8 cellular contexts compared by ENCODE assay signal in the genomic region with DNA sequence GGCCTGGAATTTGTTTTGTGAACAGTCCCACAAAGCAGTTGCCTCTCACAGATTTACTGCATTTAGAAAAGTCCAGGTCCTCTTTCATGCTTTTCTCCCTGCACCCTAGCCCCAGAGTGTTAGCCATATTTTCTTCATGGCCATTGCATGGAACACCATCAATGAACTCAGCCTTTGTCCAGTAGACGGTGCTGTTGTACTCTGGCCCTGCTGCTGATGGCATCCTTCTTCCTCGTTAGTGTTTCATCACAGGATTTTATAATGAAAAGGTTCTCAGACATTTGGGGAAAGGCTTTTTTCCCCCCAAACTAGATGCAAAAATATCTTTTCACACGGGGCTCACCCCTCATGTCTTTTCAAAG.
A peak's percentile ranks its signal among the peaks of the same experiment; 100 is the strongest.
DNase-seq lines count a peak whose midpoint lies in the region; ATAC-seq and TF ChIP-seq lines count a peak whose summit lies in the region.

No MANE protein-coding gene starts in this region.

- no peak for TF ChIP-seq POLR2A in adrenal gland (IDR thresholded peaks at IDR 0.05)

- H3K27ac Mint-ChIP-seq in CD4-positive, alpha-beta T cell, result no peak overlapping the region

- H3K27me3 Mint-ChIP-seq in CD4-positive, alpha-beta T cell, result peaks cover 10% of the 10 kb centered on the region

- no peak overlapping the region for H3K4me3 Mint-ChIP-seq in CD4-positive, alpha-beta T cell

- no peaks in the 10 kb centered on the region for H3K4me1 Mint-ChIP-seq in CD4-positive, alpha-beta T cell (ENCODE audit: low read depth)

- H3K27me3 ChIP-seq in CD4-positive, alpha-beta T cell (ENCODE audit: control insufficient read depth, insufficient read depth, low read length), result no peaks in the 10 kb centered on the region
- no peaks in the 10 kb centered on the region for H3K27me3 ChIP-seq in adrenal gland
- no peaks in the 10 kb centered on the region for H3K27me3 ChIP-seq in iPS DF 6.9 (ENCODE audit: control insufficient read depth, insufficient read depth, low read length)

- no peak for TF ChIP-seq EP300 in Ishikawa (IDR thresholded peaks at IDR 0.05; ENCODE audit: borderline replicate concordance)

- peak; percentile 90 for TF ChIP-seq RAD21 in Ishikawa (IDR thresholded peaks at IDR 0.05; ENCODE audit: low read depth)

- TF ChIP-seq CTCF in CD4-positive, alpha-beta T cell (IDR thresholded peaks at IDR 0.05), result peak; percentile 46
- TF ChIP-seq CTCF in adrenal gland (IDR thresholded peaks at IDR 0.05) (peak; percentile 48 to 75 (median 73)), coronary artery (IDR thresholded peaks at IDR 0.05) (no peak)

- H3K36me3 ChIP-seq in adrenal gland (replicated peaks in 1 of 2) (no peaks in the 10 kb centered on the region), iPS DF 6.9 (ENCODE audit: control insufficient read depth, insufficient read depth, low read length) (no peaks in the 10 kb centered on the region)

- intact Hi-C loops in CD4-positive, alpha-beta T cell (cut with DNase I, micrococcal nuclease), result loop anchor here (5.0 to 10.0 kb wide), 2 partner anchors 610 to 612 kb away; a partner anchor contains a TSS
- intact Hi-C loops in adrenal gland (cut with DNase I), result loop anchor here in 1 of 2 donors (10.0 kb wide), 1 partner anchor 610 kb away; a partner anchor contains a TSS

- CTCF ChIA-PET in CD4-positive, alpha-beta T cell (lab: Charles Lee), result no interaction called here

- H3K4me1 ChIP-seq in adrenal gland (replicated peaks in 1 of 2) (no peaks in the 10 kb centered on the region), iPS DF 6.9 (ENCODE audit: control insufficient read depth, insufficient read depth, low read length) (peaks cover 2% of the 10 kb centered on the region; the same call in 1 of the 2 replicates)

- H3K4me3 ChIP-seq in adrenal gland, result no peak overlapping the region
- no peak overlapping the region for H3K4me3 ChIP-seq in iPS DF 6.9 (ENCODE audit: low read length)
- H3K4me3 ChIP-seq in coronary artery, result no peak overlapping the region

- 19 to 35% (median 21%) methylated on average over 3 of the region's 3 CpGs for WGBS in adrenal gland, 4 donors
- no CpG with 5 or more reads among the region's 3 CpGs for WGBS in iPS DF 6.9 (ENCODE audit: insufficient coverage, insufficient read length)

- no peaks in the 10 kb centered on the region for H3K36me3 Mint-ChIP-seq in CD4-positive, alpha-beta T cell (ENCODE audit: low read depth)

- DNase-seq in CD4-positive, alpha-beta T cell, result peak in 5 of 10 experiments; percentile 3 to 7 (median 4)
- peak; percentile 91 for DNase-seq in NOMO-1 treated with dmso at 0.1 percent for 144 hours (lab: John Stamatoyannopoulos, UW; ENCODE audit: unreplicated experiment)
- DNase-seq in adrenal gland, result peak; percentile 34 to 77 (median 50)
- DNase-seq in iPS DF 6.9 (ENCODE audit: low read depth, low spot score), result peak; percentile 57
- DNase-seq in stimulated activated CD4-positive, alpha-beta T cell treated with anti-CD3 and anti-CD28 coated beads, Interleukin-2, amount 100 ng/mL, for 48 hours, result peak; percentile 30 to 35
- no peak for DNase-seq in coronary artery (ENCODE audit: low spot score)

- POLR2A ChIA-PET in CD4-positive, alpha-beta T cell (lab: Charles Lee), result no interaction called here

- H3K9me3 ChIP-seq in CD4-positive, alpha-beta T cell (ENCODE audit: control insufficient read depth, low read length), result no peaks in the 10 kb centered on the region
- H3K9me3 ChIP-seq in adrenal gland (replicated peaks in 1 of 3), result no peaks in the 10 kb centered on the region
- no peaks in the 10 kb centered on the region for H3K9me3 ChIP-seq in iPS DF 6.9 (ENCODE audit: control insufficient read depth, insufficient read depth, low read length)

- H3K9me3 Mint-ChIP-seq in CD4-positive, alpha-beta T cell, result no peaks in the 10 kb centered on the region

- ATAC-seq in CD4-positive, alpha-beta T cell (ENCODE audit: poor library complexity), result peak; percentile 43
- peak; percentile 74 for ATAC-seq in GM19023 (IDR thresholded peaks at IDR 0.05; ENCODE audit: unreplicated experiment)

- no peak overlapping the region for H3K27ac ChIP-seq in CD4-positive, alpha-beta T cell (ENCODE audit: low read depth, low read length)
- H3K27ac ChIP-seq in adrenal gland (no peak overlapping the region), iPS DF 6.9 (ENCODE audit: low read length) (no peak overlapping the region), coronary artery (no peak overlapping the region)

TF ChIP-seq in Ishikawa, 13 proteins besides CTCF, POLR2A, EP300 and RAD21:
- TF ChIP-seq, protein P1, sequence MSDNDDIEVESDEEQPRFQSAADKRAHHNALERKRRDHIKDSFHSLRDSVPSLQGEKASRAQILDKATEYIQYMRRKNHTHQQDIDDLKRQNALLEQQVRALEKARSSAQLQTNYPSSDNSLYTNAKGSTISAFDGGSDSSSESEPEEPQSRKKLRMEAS (IDR thresholded peaks at IDR 0.05), result no peak
- TF ChIP-seq, protein P2, sequence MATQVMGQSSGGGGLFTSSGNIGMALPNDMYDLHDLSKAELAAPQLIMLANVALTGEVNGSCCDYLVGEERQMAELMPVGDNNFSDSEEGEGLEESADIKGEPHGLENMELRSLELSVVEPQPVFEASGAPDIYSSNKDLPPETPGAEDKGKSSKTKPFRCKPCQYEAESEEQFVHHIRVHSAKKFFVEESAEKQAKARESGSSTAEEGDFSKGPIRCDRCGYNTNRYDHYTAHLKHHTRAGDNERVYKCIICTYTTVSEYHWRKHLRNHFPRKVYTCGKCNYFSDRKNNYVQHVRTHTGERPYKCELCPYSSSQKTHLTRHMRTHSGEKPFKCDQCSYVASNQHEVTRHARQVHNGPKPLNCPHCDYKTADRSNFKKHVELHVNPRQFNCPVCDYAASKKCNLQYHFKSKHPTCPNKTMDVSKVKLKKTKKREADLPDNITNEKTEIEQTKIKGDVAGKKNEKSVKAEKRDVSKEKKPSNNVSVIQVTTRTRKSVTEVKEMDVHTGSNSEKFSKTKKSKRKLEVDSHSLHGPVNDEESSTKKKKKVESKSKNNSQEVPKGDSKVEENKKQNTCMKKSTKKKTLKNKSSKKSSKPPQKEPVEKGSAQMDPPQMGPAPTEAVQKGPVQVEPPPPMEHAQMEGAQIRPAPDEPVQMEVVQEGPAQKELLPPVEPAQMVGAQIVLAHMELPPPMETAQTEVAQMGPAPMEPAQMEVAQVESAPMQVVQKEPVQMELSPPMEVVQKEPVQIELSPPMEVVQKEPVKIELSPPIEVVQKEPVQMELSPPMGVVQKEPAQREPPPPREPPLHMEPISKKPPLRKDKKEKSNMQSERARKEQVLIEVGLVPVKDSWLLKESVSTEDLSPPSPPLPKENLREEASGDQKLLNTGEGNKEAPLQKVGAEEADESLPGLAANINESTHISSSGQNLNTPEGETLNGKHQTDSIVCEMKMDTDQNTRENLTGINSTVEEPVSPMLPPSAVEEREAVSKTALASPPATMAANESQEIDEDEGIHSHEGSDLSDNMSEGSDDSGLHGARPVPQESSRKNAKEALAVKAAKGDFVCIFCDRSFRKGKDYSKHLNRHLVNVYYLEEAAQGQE (IDR thresholded peaks at IDR 0.05; ENCODE audit: low read depth), result no peak
- TF ChIP-seq TCF12 (IDR thresholded peaks at IDR 0.05; ENCODE audit: low read depth), result no peak
- TF ChIP-seq YY1 (IDR thresholded peaks at IDR 0.05; ENCODE audit: low read depth), result peak; percentile 57
- no peak for TF ChIP-seq EGR1 (IDR thresholded peaks at IDR 0.05)
